11 cellular contexts compared by ENCODE assay signal in the genomic region with DNA sequence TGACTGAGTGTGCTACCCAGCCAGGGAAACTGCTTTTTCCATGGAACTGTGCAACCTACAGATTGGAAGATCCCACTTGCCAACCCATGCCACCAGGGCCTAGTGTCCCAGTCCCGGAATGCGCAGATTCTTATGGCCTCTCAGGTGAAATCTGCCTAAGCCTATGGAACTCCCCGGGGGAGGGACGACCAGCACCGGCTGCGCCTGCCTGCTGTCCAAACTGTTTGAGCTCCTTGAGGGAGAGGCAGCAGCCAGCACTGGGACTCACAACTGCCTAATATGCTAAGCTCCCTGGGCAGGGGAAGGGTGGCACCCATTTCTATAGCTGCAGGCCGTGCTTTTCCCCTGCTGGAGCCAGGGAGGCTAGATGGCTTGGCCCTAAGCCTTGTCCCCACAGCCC.
"Had no signal": no experiment of that assay in that cellular context is flagged by ENCODE, and none has a peak within 500 bp of the region (broad histone marks: within the 10 kb centered on the region; RNA-seq: fewer than 3 reads in every experiment).

No MANE protein-coding gene starts in this region.

- H3K4me1 ChIP-seq: HAP-1 had no signal

- H3K36me3 ChIP-seq: HAP-1 had no signal

- H3K27ac Mint-ChIP-seq: GM23338, HFFc6 had no signal

- DNase-seq: GM23248, GOT3, H7, H9, HCEC 1CT, HFFc6 had no signal

- ATAC-seq: GM23338, HCT116 had no signal

- H3K27ac ChIP-seq: GM23248 had no signal

- FAIRE-seq: H1, H54 had no signal

- H3K4me3 Mint-ChIP-seq: GM23338, H9, HFFc6 had no signal

- H3K9me3 ChIP-seq: HAP-1 had no signal

- H3K9me3 Mint-ChIP-seq: HFFc6 had no signal

- H2AFZ ChIP-seq: GM23248, GM23338 had no signal

- H3K4me3 ChIP-seq: GM23248, GM23338, HAP-1 had no signal

- H3K4me2 ChIP-seq: GM23338 had no signal

- H3K9ac ChIP-seq: GM23248 had no signal

- H3K4me1 Mint-ChIP-seq: GM23338, H9 had no signal
